ENCODE assay signal across 8 cellular contexts in genomic region chr6:336159-337114, GRCh38. TPM values are rescaled to one million over a fixed set of nuclear protein-coding genes. Genes with fewer than 3 reads are reported as not detected.
DNase-seq lines count a peak whose midpoint lies in the region; ATAC-seq, FAIRE-seq and TF ChIP-seq lines count a peak whose summit lies in the region.

No MANE protein-coding gene starts in this region.

- H3K36me3 ChIP-seq in GM12878 (ENCODE audit: control insufficient read depth in 2 of 2, insufficient read depth in 2 of 2, low read length in 1 of 2) (peaks cover 5 to 7% of the 10 kb centered on the region in 2 experiments), stomach (peaks cover 0 to 9% (median 0%) of the 10 kb centered on the region in 4 donors)

- 0 out of 2 replicates have a peak, but pooled peaks have one; percentile 21 for TF ChIP-seq RAD21 in GM12878 (IDR thresholded peaks at IDR 0.05; ENCODE audit: insufficient read depth, low read depth, low read length)

- H3K4me1 ChIP-seq in GM12878 (ENCODE audit: control insufficient read depth, insufficient read depth, low read length) (peaks cover 86% of the 10 kb centered on the region), stomach (peaks cover 0 to 40% (median 0%) of the 10 kb centered on the region in 4 donors)

- POLR2A ChIA-PET in GM12878 (lab: Charles Lee), result interaction anchor here (1.3 to 7.4 kb wide), 9 partner anchors 8 to 43 kb away, joined by 4 to 150 read pairs (median 12); partner anchors contain the start of gene DUSP22

- no peak overlapping the region for H2AFZ ChIP-seq in GM12878 (ENCODE audit: control insufficient read depth, low read depth, low read length)

- RAD21 ChIA-PET in GM12878 (lab: Charles Lee; ENCODE audit: unreplicated experiment), result interaction anchor here (1.1 to 8.7 kb wide), 9 partner anchors 8 to 61 kb away, joined by 4 to 256 read pairs (median 31); partner anchors contain the start of gene IRF4

- in situ Hi-C loops in GM12878 (cut with MboI), result no loop called here

- ATAC-seq in HG03097 (IDR thresholded peaks at IDR 0.05; ENCODE audit: low FRiP score, unreplicated experiment) (peak; percentile 26), GM12878 (peak; percentile 12)

- CTCF ChIA-PET in GM12878 (lab: Yijun Ruan, JAX), result interaction anchor here (1.4 to 5.2 kb wide), 5 partner anchors 8 to 147 kb away, joined by 4 to 26 read pairs (median 14); no protein-coding TSS in a partner anchor

- WGBS in GM12878 (ENCODE audit: insufficient coverage, insufficient replicate concordance, low lambda C conversion rate, missing lambda C conversion rate), result 51% methylated on average over 10 of the region's 10 CpGs
- 65 to 72% (median 69%) methylated on average over 10 of the region's 10 CpGs for WGBS in stomach, 5 donors

- no peaks in the 10 kb centered on the region for H4K20me1 ChIP-seq in GM12878 (ENCODE audit: control insufficient read depth, insufficient read depth)

- H3K79me2 ChIP-seq in GM12878 (ENCODE audit: control insufficient read depth, insufficient read depth, low read length), result peaks cover 87% of the 10 kb centered on the region

- peak; percentile 39 for TF ChIP-seq POLR2A in GM19099 (IDR thresholded peaks at IDR 0.05; ENCODE audit: extremely low read depth, insufficient read length, low read depth)
- no peak for TF ChIP-seq POLR2A in GM12878 (IDR thresholded peaks at IDR 0.05; ENCODE audit: low read depth, low read length)
- no peak for TF ChIP-seq POLR2A in stomach (IDR thresholded peaks at IDR 0.05)

- intact Hi-C loops in GM12878 (cut with micrococcal nuclease; ENCODE audit: unreplicated experiment) (no loop called here), stomach (cut with DNase I; ENCODE audit: low total_unique reads) (no loop called here)

- DNase-seq in CD1c-positive myeloid dendritic cell (ENCODE audit: extremely low spot score), result peak; percentile 93
- peak; percentile 88 for DNase-seq in GM12878 (ENCODE audit: low read depth, low spot score)
- DNase-seq in OCI-M1 (lab: John Stamatoyannopoulos, UW), result no peak
- DNase-seq in stomach, result no peak
- no peak for DNase-seq in SW 1271 (lab: John Stamatoyannopoulos, UW)
- no peak for DNase-seq in NCI-H1436 (lab: John Stamatoyannopoulos, UW)

- H3K4me3 ChIP-seq in GM12878 (peak overlapping the region; percentile 11; the same call in 1 of the 2 replicates), stomach (no peak overlapping the region)

- SMC1A ChIA-PET in GM12878 (lab: Charles Lee; ENCODE audit: uncharacterized antibody, unreplicated experiment), result interaction anchor here (2.1 to 17.1 kb wide), 8 partner anchors 6 to 56 kb away, joined by 7 to 707 read pairs (median 122); partner anchors contain the start of gene IRF4

- peak overlapping the region; percentile 86 for H3K27ac ChIP-seq in GM12878 (ENCODE audit: control insufficient read depth, insufficient read depth)
- H3K27ac ChIP-seq in stomach, result peak overlapping the region in 1 of 5 donors; percentile 2

- BruUV-seq in GM12878 (replicated peaks; lab: Mats Ljungman, UMichigan), result no TSS peak

- peak overlapping the region; percentile 73 for H3K4me2 ChIP-seq in GM12878 (ENCODE audit: control insufficient read depth, insufficient read depth)

- no peaks in the 10 kb centered on the region for H3K9me3 ChIP-seq in GM12878 (replicated peaks; ENCODE audit: control insufficient read depth, insufficient read depth, low read length)
- no peaks in the 10 kb centered on the region for H3K9me3 ChIP-seq in stomach

- no peaks in the 10 kb centered on the region for H3K27me3 ChIP-seq in GM12878 (replicated peaks in 1 of 2; ENCODE audit: control insufficient read depth in 2 of 2, insufficient read depth in 2 of 2, low read length in 1 of 2)
- no peaks in the 10 kb centered on the region for H3K27me3 ChIP-seq in stomach

- no peak for TF ChIP-seq CTCF in GM12878 (IDR thresholded peaks at IDR 0.05 in 2 of 3, conservative IDR thresholded peaks at IDR 0.05 in 1 of 3; ENCODE audit: control insufficient read depth in 2 of 3, extremely low read depth in 1 of 3, insufficient read depth in 1 of 3, low read depth in 3 of 3, low read length in 3 of 3)
- TF ChIP-seq CTCF in stomach (IDR thresholded peaks at IDR 0.05), result no peak

- 0 out of 4 replicates have a peak, but pooled peaks of 1 of the 2 experiments have one; percentile 30 for TF ChIP-seq EP300 in GM12878 (IDR thresholded peaks at IDR 0.05; ENCODE audit: borderline replicate concordance in 1 of 2, control insufficient read depth in 1 of 2, low read depth in 2 of 2, low read length in 2 of 2)
- no peak for TF ChIP-seq EP300 in stomach (IDR thresholded peaks at IDR 0.05)

- peak overlapping the region; percentile 57 for H3K9ac ChIP-seq in GM12878 (ENCODE audit: control insufficient read depth, insufficient read depth, low read length)

- FAIRE-seq in GM12878 (lab: Jason Lieb, UNC), result no peak

TF ChIP-seq in GM12878, 131 proteins besides CTCF, POLR2A, EP300 and RAD21 (continues in another document):
- TF ChIP-seq MEF2B (IDR thresholded peaks at IDR 0.05; ENCODE audit: partially characterized antibody, poor library complexity, severe bottlenecking) (peak; percentile 68), PKNOX1 (IDR thresholded peaks at IDR 0.05) (peak; percentile 65), PAX5 (IDR thresholded peaks at IDR 0.05; ENCODE audit: borderline replicate concordance, low read depth, low read length) (peak; percentile 23; the same call in 1 of the 2 replicates), NFIC (IDR thresholded peaks at IDR 0.05; ENCODE audit: low read depth, low read length) (no peak), IRF5 (IDR thresholded peaks at IDR 0.05; ENCODE audit: borderline replicate concordance) (no peak)

RNA-seq across cellular contexts. Expression of gene DUSP22, which starts 44.1 kb away (rescaled TPM):
- 632 and 708 TPM in 2 replicates for total RNA-seq in GM12878 (2013; cell fraction: nucleolus; rRNA removed)
- total RNA-seq in GM12878 (2014; rRNA removed) (113 and 123 TPM in 2 replicates), GM12878 (2014; rRNA removed; fragmentation: Illumina TruSeq; extraction: Trizol) (80.6 and 83.3 TPM in 2 replicates), GM12878 (2021) (125 and 130 TPM in 2 replicates), stomach (100 to 1,000 TPM in 1 of 5 donors, 10 to 100 TPM in 4; 15.6 to 338 (median 31.2) TPM)
- 128 TPM for polyA plus RNA-seq in GM12878 (2011; ENCODE audit: low read depth)
- polyA plus RNA-seq in GM12878 (2011; rRNA removed) (78.9 and 80.1 TPM in 2 replicates), GM12878 (2014; fragmentation: Illumina TruSeq; extraction: Trizol) (87.9 and 101 TPM in 2 replicates), GM12878 (2014; fragmentation: Nextera tagmentation; extraction: Ambion mirVana) (10 to 100 TPM; 93.4 to 99.7 TPM), GM12878 (2014; rRNA removed) (138 and 147 TPM in 2 replicates), GM12878 (2016; fragmentation: Nextera tagmentation; extraction: Ambion mirVana) (100 to 1,000 TPM; 150 to 156 TPM), stomach (10 to 100 TPM; 33.9 to 43.7 (median 35.7) TPM)
- 109 and 115 TPM in 2 replicates for polyA plus RNA-seq in GM12878 (2011; cell fraction: cytosol; rRNA removed)
- polyA plus RNA-seq in GM12878 (2011; cell fraction: nucleus; rRNA removed), result 359 and 389 TPM in 2 replicates
- 121 and 164 TPM in 2 replicates for polyA plus RNA-seq in GM12878 (2012)
- polyA minus RNA-seq in GM12878 (2011; rRNA and poly(A)+ RNA removed), result 84.5 and 84.7 TPM in 2 replicates
- 15.5 and 16.8 TPM in 2 replicates for polyA minus RNA-seq in GM12878 (2011; cell fraction: cytosol; rRNA and poly(A)+ RNA removed)
- 118 and 156 TPM in 2 replicates for polyA minus RNA-seq in GM12878 (2011; cell fraction: nucleus; rRNA and poly(A)+ RNA removed)

RNA-seq across cellular contexts. Expression of gene IRF4, which starts 55.1 kb away (rescaled TPM):
- total RNA-seq in GM12878 (2013; cell fraction: nucleolus; rRNA removed), result 825 and 857 TPM in 2 replicates
- total RNA-seq in GM12878 (2014; rRNA removed), result 287 and 295 TPM in 2 replicates
- total RNA-seq in GM12878 (2014; rRNA removed; fragmentation: Illumina TruSeq; extraction: Trizol), result 217 and 228 TPM in 2 replicates
- 495 and 498 TPM in 2 replicates for total RNA-seq in GM12878 (2021)
- 299 TPM for polyA plus RNA-seq in GM12878 (2011; ENCODE audit: low read depth)
- polyA plus RNA-seq in GM12878 (2011; rRNA removed), result 252 and 320 TPM in 2 replicates
- polyA plus RNA-seq in GM12878 (2011; cell fraction: cytosol; rRNA removed), result 352 and 442 TPM in 2 replicates
- 848 and 1,001 TPM in 2 replicates for polyA plus RNA-seq in GM12878 (2011; cell fraction: nucleus; rRNA removed)
- 262 and 367 TPM in 2 replicates for polyA plus RNA-seq in GM12878 (2012)
- 223 and 228 TPM in 2 replicates for polyA plus RNA-seq in GM12878 (2014; fragmentation: Illumina TruSeq; extraction: Trizol)
- 10 to 100 TPM; 50.0 to 98.9 TPM for polyA plus RNA-seq in GM12878 (2014; fragmentation: Nextera tagmentation; extraction: Ambion mirVana)
- polyA plus RNA-seq in GM12878 (2014; rRNA removed), result 187 and 205 TPM in 2 replicates
- 100 to 1,000 TPM; 295 to 297 TPM for polyA plus RNA-seq in GM12878 (2016; fragmentation: Nextera tagmentation; extraction: Ambion mirVana)
- polyA minus RNA-seq in GM12878 (2011; rRNA and poly(A)+ RNA removed), result 364 and 403 TPM in 2 replicates
- 196 and 207 TPM in 2 replicates for polyA minus RNA-seq in GM12878 (2011; cell fraction: cytosol; rRNA and poly(A)+ RNA removed)
- 241 and 321 TPM in 2 replicates for polyA minus RNA-seq in GM12878 (2011; cell fraction: nucleus; rRNA and poly(A)+ RNA removed)
- total RNA-seq in stomach, result 1 to 10 TPM in 4 of 5 donors, not detected in 1; 2.6 to 7.0 (median 5.9) TPM
- 1 to 10 TPM in 1 of 3 donors, under 1 TPM in 2; 0.48 to 1.1 (median 0.56) TPM for polyA plus RNA-seq in stomach

Comparison
In these comparisons a context has a peak if more than half of its experiments do, and no peak if none do; other contexts are left out.
1. DNase-seq: peak in CD1c-positive myeloid dendritic cell (single experiment) and GM12878 (single experiment); none in OCI-M1 (single experiment), stomach (single experiment), SW 1271 (0 of 2) and NCI-H1436 (single experiment).
2. RNA of gene IRF4, which starts 55.1 kb away (total RNA-seq): 217 to 857 TPM in GM12878; 2.6 to 7.0 TPM in stomach; every median in the first group is over 10 times any median in the second.